Comparison of ENCODE assay signal across 14 cellular contexts in genomic region chr9:21294904-21295538, GRCh38. TPM values are rescaled to one million over a fixed set of nuclear protein-coding genes. Genes with fewer than 3 reads are reported as not detected.
DNase-seq lines count a peak whose midpoint lies in the region; ATAC-seq and TF ChIP-seq lines count a peak whose summit lies in the region.
"Had no signal": no experiment of that assay in that cellular context is flagged by ENCODE, and none has a peak within 500 bp of the region (broad histone marks: within the 10 kb centered on the region; RNA-seq: fewer than 3 reads in every experiment).

No MANE protein-coding gene starts in this region.

- no peak for TF ChIP-seq POLR2A in tibial nerve (IDR thresholded peaks at IDR 0.05)

- H3K4me3 ChIP-seq in GM12865 (ENCODE audit: low read depth, low read length) (no peak overlapping the region), tibial nerve (no peak overlapping the region)
- H3K4me3 ChIP-seq: heart right ventricle had no signal

- H3K4me1 ChIP-seq in tibial nerve, result no peaks in the 10 kb centered on the region

- no peak for TF ChIP-seq CTCF in GM12865 (IDR thresholded peaks at IDR 0.05; ENCODE audit: insufficient read depth, low read depth, low read length, missing control alignments)
- TF ChIP-seq CTCF in tibial nerve (IDR thresholded peaks at IDR 0.05), result no peak

- H3K9me3 ChIP-seq in tibial nerve, result no peaks in the 10 kb centered on the region

- no peaks in the 10 kb centered on the region for H3K27me3 ChIP-seq in tibial nerve

- H3K27ac ChIP-seq in tibial nerve, result no peak overlapping the region
- H3K27ac ChIP-seq: heart right ventricle, HL-60 had no signal

- no peaks in the 10 kb centered on the region for H3K36me3 ChIP-seq in tibial nerve
- H3K36me3 ChIP-seq: heart right ventricle had no signal

- WGBS in tibial nerve, 2 donors, result 63 to 68% methylated on average over 6 of the region's 6 CpGs

- no peak for TF ChIP-seq EP300 in tibial nerve (IDR thresholded peaks at IDR 0.05)

- ATAC-seq in GM19468 (IDR thresholded peaks at IDR 0.05; ENCODE audit: extremely low read depth, unreplicated experiment) (peak; percentile 43), HG03097 (IDR thresholded peaks at IDR 0.05; ENCODE audit: low FRiP score, unreplicated experiment) (peak; percentile 72)
- ATAC-seq: heart right ventricle had no signal

- DNase-seq in GM12865 (ENCODE audit: low read depth) (peak; percentile 34), SIG-M5 treated with dmso at 0.1 percent for 504 hours (lab: John Stamatoyannopoulos, UW; ENCODE audit: unreplicated experiment) (peak; percentile 53), NCI-H446 (lab: John Stamatoyannopoulos, UW) (no peak), NCI-H524 treated with DMSO at 0.1 percent for 48 hours (lab: John Stamatoyannopoulos, UW) (no peak), tibial nerve (ENCODE audit: low spot score in 2 of 2) (no peak), NCI-H2081 treated with DMSO at 0.1 percent for 48 hours (lab: John Stamatoyannopoulos, UW) (no peak)
- DNase-seq: activated CD4-positive, alpha-beta T cell treated with anti-CD3 and anti-CD28 coated beads, Interleukin-2, amount 50 U/mL, for 1 hour; effector CD8-positive, alpha-beta T cell; heart right ventricle; NCI-H2107 had no signal

RNA-seq across cellular contexts. Expression of gene IFNA5, which starts 10.1 kb away (rescaled TPM):
- under 1 TPM in 1 of 4 donors, not detected in 3; 0.90 TPM for total RNA-seq in tibial nerve
- total RNA-seq: heart right ventricle, myocyte had no signal

RNA-seq across cellular contexts. Expression of gene KLHL9, which starts 40.2 kb away (rescaled TPM):
- total RNA-seq in tibial nerve, result 10 to 100 TPM; 19.8 to 30.2 (median 25.7) TPM

RNA-seq across cellular contexts. Expression of gene IFNA14, which starts 55.2 kb away (rescaled TPM):
- total RNA-seq in tibial nerve, result not detected
- total RNA-seq: heart right ventricle, myocyte had no signal

RNA-seq across cellular contexts. Expression of gene IFNA6, which starts 55.7 kb away (rescaled TPM):
- total RNA-seq in tibial nerve, result not detected
- total RNA-seq: heart right ventricle, myocyte had no signal

Comparison
In these comparisons a context has a peak if more than half of its experiments do, and no peak if none do; other contexts are left out.
1. DNase-seq: peak in GM12865 (single experiment) and SIG-M5 treated with dmso at 0.1 percent for 504 hours (single experiment); none in NCI-H446 (0 of 2), NCI-H524 treated with DMSO at 0.1 percent for 48 hours (single experiment), tibial nerve (0 of 2) and NCI-H2081 treated with DMSO at 0.1 percent for 48 hours (single experiment).